Comparison of ENCODE assay signal across 8 cellular contexts in the genomic region with DNA sequence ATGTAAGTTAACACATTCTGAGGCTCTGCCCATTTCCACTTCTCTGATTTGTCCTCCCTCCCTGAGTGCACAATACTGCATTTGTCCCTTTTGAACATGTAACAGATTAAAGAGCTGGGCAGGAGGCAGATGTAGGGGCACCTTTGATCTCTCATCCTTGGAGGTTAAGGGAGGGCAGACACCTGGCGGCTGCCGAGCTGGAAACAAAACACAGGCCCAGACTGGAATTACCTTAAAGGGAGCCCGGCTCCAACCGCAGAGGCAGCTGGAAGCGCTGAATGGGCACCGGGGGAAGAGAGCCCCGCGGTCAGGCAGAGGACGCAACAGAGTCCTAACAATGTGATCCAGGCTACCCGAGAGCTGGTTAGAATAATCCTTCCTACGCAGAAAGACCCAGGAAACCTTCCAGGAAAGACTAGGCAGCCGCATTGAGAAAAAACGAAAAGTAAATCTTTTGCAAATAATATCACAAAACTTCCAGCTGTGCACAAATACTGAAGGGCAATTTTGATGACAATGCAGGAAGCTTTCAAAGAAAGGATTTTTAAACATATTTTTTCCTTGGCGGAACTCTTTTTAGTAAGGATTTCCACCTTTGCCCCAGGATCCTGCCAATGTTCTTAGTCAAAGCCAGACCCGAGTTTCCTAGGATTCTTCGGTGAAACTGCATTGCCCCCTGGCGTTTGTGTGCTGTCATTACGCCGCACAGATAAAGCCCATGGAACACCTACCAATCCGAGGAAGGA.
DNase-seq lines count a peak whose midpoint lies in the region; ATAC-seq, FAIRE-seq and TF ChIP-seq lines count a peak whose summit lies in the region.

No MANE protein-coding gene starts in this region.

- H3K4me1 ChIP-seq in A549 (peaks cover 50% of the 10 kb centered on the region), SJCRH30 (peaks cover 19% of the 10 kb centered on the region), subcutaneous abdominal adipose tissue (ENCODE audit: control insufficient read depth in 5 of 5, insufficient read depth in 5 of 5, low read length in 5 of 5) (peaks cover 0 to 16% (median 7%) of the 10 kb centered on the region in 5 donors)

- H3K27me3 ChIP-seq in SJCRH30 (no peaks in the 10 kb centered on the region), subcutaneous abdominal adipose tissue (ENCODE audit: control insufficient read depth in 5 of 5, insufficient read depth in 4 of 5, low read length in 5 of 5) (no peaks in the 10 kb centered on the region)

- peak; percentile 90 to 94 for ATAC-seq in A549

- peak; percentile 65 to 93 for DNase-seq in A549 (ENCODE audit: low read depth in 1 of 2, low spot score in 1 of 2)
- DNase-seq in GM18507 (ENCODE audit: extremely low spot score, insufficient read length, low read depth), result peak; percentile 38
- peak; percentile 90 for DNase-seq in LoVo (ENCODE audit: low spot score)
- DNase-seq in SJCRH30, result peak; percentile 85 to 92
- DNase-seq in activated naive CD4-positive, alpha-beta T cell treated with Interleukin-2 at 50 U/mL for 16 hours, result peak; percentile 74
- peak; percentile 84 for DNase-seq in globus pallidus (ENCODE audit: low spot score)
- peak; percentile 60 for DNase-seq in non-pigmented ciliary epithelial cell (ENCODE audit: low read depth)

- peak overlapping the region; percentile 73 for H3K4me2 ChIP-seq in A549

- H3K36me3 ChIP-seq in SJCRH30, result no peaks in the 10 kb centered on the region
- no peaks in the 10 kb centered on the region for H3K36me3 ChIP-seq in subcutaneous abdominal adipose tissue (ENCODE audit: control insufficient read depth in 5 of 5, insufficient read depth in 5 of 5, low read length in 5 of 5)

- POLR2A ChIA-PET in A549 (lab: Yijun Ruan, JAX), result interaction anchor here (0.6 to 3.7 kb wide), 20 partner anchors 10 to 404 kb away, joined by 3 to 75 read pairs (median 4); a partner anchor contains a TSS

- peak; percentile 76 for TF ChIP-seq CTCF in A549 (IDR thresholded peaks at IDR 0.05)

- FAIRE-seq in A549 (lab: Jason Lieb, UNC), result peak; percentile 68
- peak; percentile 71 for FAIRE-seq in GM18507 (lab: Jason Lieb, UNC)

- H3K4me3 ChIP-seq in A549 (peak overlapping the region; percentile 14; the same call in 1 of the 3 replicates), SJCRH30 (peak overlapping the region; percentile 30), subcutaneous abdominal adipose tissue (ENCODE audit: low read depth in 1 of 5, low read length in 5 of 5) (peak overlapping the region in 4 of 5 donors; percentile 24 to 50 (median 34))

- no peak for TF ChIP-seq POLR2A in A549 (IDR thresholded peaks at IDR 0.05; ENCODE audit: low read length)

- CTCF ChIA-PET in A549 (lab: Yijun Ruan, JAX), result interaction anchor here (0.6 to 7.9 kb wide), 44 partner anchors 10 to 733 kb away, joined by 3 to 136 read pairs (median 6); no protein-coding TSS in a partner anchor

- 2% methylated on average over 13 of the region's 20 CpGs for WGBS in A549 (ENCODE audit: missing lambda C conversion rate)

- H3K9me3 ChIP-seq in A549, result peaks cover 20% of the 10 kb centered on the region
- H3K9me3 ChIP-seq in SJCRH30 (replicated peaks), result no peaks in the 10 kb centered on the region; the same call in 1 of the 2 replicates
- H3K9me3 ChIP-seq in subcutaneous abdominal adipose tissue (ENCODE audit: control insufficient read depth in 5 of 5, low read length in 5 of 5), result no peaks in the 10 kb centered on the region

- peak overlapping the region; percentile 87 to 91 for H3K27ac ChIP-seq in A549
- peak overlapping the region; percentile 71 for H3K27ac ChIP-seq in SJCRH30
- H3K27ac ChIP-seq in subcutaneous abdominal adipose tissue (ENCODE audit: low read depth, low read length), result peak overlapping the region; percentile 7

- TF ChIP-seq EP300 in A549 (IDR thresholded peaks at IDR 0.05), result peak; percentile 64 to 74; a peak in 4 of 5 replicates

- TF ChIP-seq RAD21 in A549 (conservative IDR thresholded peaks at IDR 0.05 in 1 of 2, IDR thresholded peaks at IDR 0.05 in 1 of 2), result peak; percentile 92 to 95

- peak overlapping the region in 2 of 5 donors; percentile 35 to 44 for H3K9ac ChIP-seq in subcutaneous abdominal adipose tissue (ENCODE audit: low read length in 5 of 5)

TF ChIP-seq in A549, 52 proteins besides CTCF, POLR2A, EP300 and RAD21:
- TF ChIP-seq JUN (IDR thresholded peaks at IDR 0.05) (peak; percentile 64 to 86; a peak in 4 of 5 replicates), SMC3 (IDR thresholded peaks at IDR 0.05) (peak; percentile 87), HOXA7 (CRISPR knock-in tag; IDR thresholded peaks at IDR 0.05) (0 out of 2 replicates have a peak, but pooled peaks have one; percentile 46), GATA3 (IDR thresholded peaks at IDR 0.05; ENCODE audit: borderline replicate concordance) (peak; percentile 45; the same call in 1 of the 2 replicates), CEBPB (IDR thresholded peaks at IDR 0.05) (0 out of 4 replicates have a peak, but pooled peaks of 1 of the 2 experiments have one; percentile 24), EHF (CRISPR knock-in tag; IDR thresholded peaks at IDR 0.05) (peak; percentile 22; the same call in 1 of the 2 replicates), CBX2 (IDR thresholded peaks at IDR 0.05; ENCODE audit: borderline replicate concordance, low read depth) (no peak), CHD4 (IDR thresholded peaks at IDR 0.05; ENCODE audit: borderline replicate concordance) (no peak), FOSL2 (IDR thresholded peaks at IDR 0.05) (no peak), FOSL2 (CRISPR knock-in tag; IDR thresholded peaks at IDR 0.05) (peak; percentile 9; the same call in 1 of the 2 replicates), CHD2 (IDR thresholded peaks at IDR 0.05; ENCODE audit: low read length, partially characterized antibody) (no peak), ESRRA (IDR thresholded peaks at IDR 0.05; ENCODE audit: borderline replicate concordance, low read length) (peak; percentile 63; the same call in 1 of the 2 replicates), ZNF302 (CRISPR knock-in tag; IDR thresholded peaks at IDR 0.05) (0 out of 2 replicates have a peak, but pooled peaks have one; percentile 33), MAFK (IDR thresholded peaks at IDR 0.05; ENCODE audit: partially characterized antibody) (peak; percentile 92), RARB (CRISPR knock-in tag; IDR thresholded peaks at IDR 0.05) (0 out of 2 replicates have a peak, but pooled peaks have one; percentile 66)
- TF ChIP-seq, protein P1, sequence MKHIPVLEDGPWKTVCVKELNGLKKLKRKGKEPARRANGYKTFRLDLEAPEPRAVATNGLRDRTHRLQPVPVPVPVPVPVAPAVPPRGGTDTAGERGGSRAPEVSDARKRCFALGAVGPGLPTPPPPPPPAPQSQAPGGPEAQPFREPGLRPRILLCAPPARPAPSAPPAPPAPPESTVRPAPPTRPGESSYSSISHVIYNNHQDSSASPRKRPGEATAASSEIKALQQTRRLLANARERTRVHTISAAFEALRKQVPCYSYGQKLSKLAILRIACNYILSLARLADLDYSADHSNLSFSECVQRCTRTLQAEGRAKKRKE (CRISPR knock-in tag; IDR thresholded peaks at IDR 0.05; ENCODE audit: low read depth), result peak; percentile 36; the same call in 1 of the 2 replicates
- TF ChIP-seq, protein P2, sequence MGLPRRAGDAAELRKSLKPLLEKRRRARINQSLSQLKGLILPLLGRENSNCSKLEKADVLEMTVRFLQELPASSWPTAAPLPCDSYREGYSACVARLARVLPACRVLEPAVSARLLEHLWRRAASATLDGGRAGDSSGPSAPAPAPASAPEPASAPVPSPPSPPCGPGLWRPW (IDR thresholded peaks at IDR 0.05), result no peak
- TF ChIP-seq, protein P3, sequence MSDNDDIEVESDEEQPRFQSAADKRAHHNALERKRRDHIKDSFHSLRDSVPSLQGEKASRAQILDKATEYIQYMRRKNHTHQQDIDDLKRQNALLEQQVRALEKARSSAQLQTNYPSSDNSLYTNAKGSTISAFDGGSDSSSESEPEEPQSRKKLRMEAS (IDR thresholded peaks at IDR 0.05), result peak; percentile 52; the same call in 1 of the 2 replicates
- TF ChIP-seq, protein P4, sequence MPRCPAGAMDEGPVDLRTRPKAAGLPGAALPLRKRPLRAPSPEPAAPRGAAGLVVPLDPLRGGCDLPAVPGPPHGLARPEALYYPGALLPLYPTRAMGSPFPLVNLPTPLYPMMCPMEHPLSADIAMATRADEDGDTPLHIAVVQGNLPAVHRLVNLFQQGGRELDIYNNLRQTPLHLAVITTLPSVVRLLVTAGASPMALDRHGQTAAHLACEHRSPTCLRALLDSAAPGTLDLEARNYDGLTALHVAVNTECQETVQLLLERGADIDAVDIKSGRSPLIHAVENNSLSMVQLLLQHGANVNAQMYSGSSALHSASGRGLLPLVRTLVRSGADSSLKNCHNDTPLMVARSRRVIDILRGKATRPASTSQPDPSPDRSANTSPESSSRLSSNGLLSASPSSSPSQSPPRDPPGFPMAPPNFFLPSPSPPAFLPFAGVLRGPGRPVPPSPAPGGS (IDR thresholded peaks at IDR 0.05), result 0 out of 3 replicates have a peak, but pooled peaks have one; percentile 43

Comparison
In these comparisons a context has a peak if more than half of its experiments do, and no peak if none do; other contexts are left out.
1. Peak in every context shown above with its lines: DNase-seq, ATAC-seq, H3K4me3 ChIP-seq and H3K27ac ChIP-seq.
2. DNase-seq: peak in every context shown above with its lines; median percentile 90 in LoVo; 88 in SJCRH30; 84 in globus pallidus; 79 in A549; 74 in activated naive CD4-positive, alpha-beta T cell treated with Interleukin-2 at 50 U/mL for 16 hours; 60 in non-pigmented ciliary epithelial cell; 38 in GM18507.
3. H3K27ac ChIP-seq: peak in every context shown above with its lines; median percentile 89 in A549; 71 in SJCRH30; 7 in subcutaneous abdominal adipose tissue.